13 cellular contexts compared by ENCODE assay signal in the genomic region with DNA sequence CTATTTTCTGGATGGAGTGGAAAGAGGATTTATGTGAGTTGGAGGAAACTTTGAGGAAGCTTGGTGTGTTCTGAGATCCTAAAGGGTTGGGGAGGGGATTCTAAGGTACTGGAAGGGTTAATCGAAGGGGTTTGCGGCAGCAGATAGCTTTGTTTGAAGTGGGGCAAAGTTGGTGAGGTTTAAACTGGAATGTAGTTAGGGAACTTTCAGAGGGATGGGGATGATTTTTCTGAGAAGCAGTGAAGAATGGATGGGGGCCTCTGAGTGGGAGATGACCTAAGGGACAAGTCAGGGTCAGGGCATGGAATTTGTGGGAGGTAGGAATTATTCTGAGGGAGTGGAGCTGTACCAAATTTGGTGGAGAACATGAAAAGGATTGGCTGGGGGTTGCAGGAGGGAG. TPM values are rescaled to one million over a fixed set of nuclear protein-coding genes. Genes with fewer than 3 reads are reported as not detected.
DNase-seq lines count a peak whose midpoint lies in the region; ATAC-seq and TF ChIP-seq lines count a peak whose summit lies in the region.
"Had no signal": no experiment of that assay in that cellular context is flagged by ENCODE, and none has a peak within 500 bp of the region (broad histone marks: within the 10 kb centered on the region; RNA-seq: fewer than 3 reads in every experiment).

No MANE protein-coding gene starts in this region.

- H3K4me3 ChIP-seq in CD8-positive, alpha-beta T cell (ENCODE audit: low read depth, low read length): no peak overlapping the region
- H3K4me3 ChIP-seq in HUES48 (ENCODE audit: low read depth, low read length) (peak overlapping the region; percentile 23), upper lobe of left lung (no peak overlapping the region)

- no peaks in the 10 kb centered on the region for H3K36me3 ChIP-seq in CD8-positive, alpha-beta T cell (ENCODE audit: insufficient read depth, low read length)
- H3K36me3 ChIP-seq in HUES48 (ENCODE audit: control insufficient read depth, insufficient read depth, low read length) (peaks cover 47% of the 10 kb centered on the region), upper lobe of left lung (peaks cover 0 to 11% (median 0%) of the 10 kb centered on the region in 4 donors)

- no peak overlapping the region for H3K27ac ChIP-seq in CD8-positive, alpha-beta T cell (ENCODE audit: low read depth, low read length)
- no peak overlapping the region for H3K27ac ChIP-seq in HUES48 (ENCODE audit: low read depth, low read length)
- no peak overlapping the region for H3K27ac ChIP-seq in upper lobe of left lung

- intact Hi-C loops in CD8-positive, alpha-beta T cell (cut with DNase I, micrococcal nuclease): no loop called here

- no peak for TF ChIP-seq CTCF in CD8-positive, alpha-beta T cell (IDR thresholded peaks at IDR 0.05)
- no peak for TF ChIP-seq CTCF in mesothelial cell of epicardium (IDR thresholded peaks at IDR 0.05; ENCODE audit: unreplicated experiment)
- TF ChIP-seq CTCF in upper lobe of left lung (IDR thresholded peaks at IDR 0.05): no peak

- ATAC-seq in CD8-positive, alpha-beta T cell: no peak
- no peak for ATAC-seq in activated naive CD8-positive, alpha-beta T cell treated with anti-CD3 and anti-CD28 coated beads, Interleukin-2, amount 10 ng/mL, durations not matched to agents 7 days and 5 days (ENCODE audit: low read depth)
- no peak for ATAC-seq in HG03521 (IDR thresholded peaks at IDR 0.05; ENCODE audit: unreplicated experiment)
- no peak for ATAC-seq in upper lobe of left lung (ENCODE audit: low FRiP score in 2 of 2)
- no peak for ATAC-seq in GM21737 (IDR thresholded peaks at IDR 0.05; ENCODE audit: unreplicated experiment)

- no peak for DNase-seq in CD8-positive, alpha-beta T cell
- DNase-seq in activated naive CD8-positive, alpha-beta T cell treated with anti-CD3 and anti-CD28 coated beads, Interleukin-2, amount 10 ng/mL, durations not matched to agents 7 days and 5 days: no peak
- DNase-seq in mesothelial cell of epicardium (ENCODE audit: low spot score in 2 of 2, unreplicated experiment in 2 of 2) (no peak), GM19240 (ENCODE audit: insufficient read length, low spot score) (no peak), upper lobe of left lung (no peak)
- DNase-seq: activated CD8-positive, alpha-beta memory T cell treated with anti-CD3 and anti-CD28 coated beads, Interleukin-2, amount 50 U/mL, for 48 hours; GOT3; Karpas-422; occipital lobe; stimulated activated naive CD4-positive, alpha-beta T cell treated with Interleukin-2 at 50 U/mL for 16 hours had no signal

- H3K4me1 Mint-ChIP-seq in CD8-positive, alpha-beta T cell (ENCODE audit: low read depth): peaks cover 62% of the 10 kb centered on the region
- peaks cover 55% of the 10 kb centered on the region for H3K4me1 Mint-ChIP-seq in activated naive CD8-positive, alpha-beta T cell treated with anti-CD3 and anti-CD28 coated beads, Interleukin-2, amount 10 ng/mL, durations not matched to agents 7 days and 5 days
- H3K4me1 Mint-ChIP-seq in mesothelial cell of epicardium: peaks cover 43% of the 10 kb centered on the region

- H3K9ac ChIP-seq in HUES48 (ENCODE audit: low read depth, low read length): no peak overlapping the region

- no peak overlapping the region for H3K4me3 Mint-ChIP-seq in CD8-positive, alpha-beta T cell
- peak overlapping the region; percentile 52 for H3K4me3 Mint-ChIP-seq in activated naive CD8-positive, alpha-beta T cell treated with anti-CD3 and anti-CD28 coated beads, Interleukin-2, amount 10 ng/mL, durations not matched to agents 7 days and 5 days
- peak overlapping the region; percentile 28 for H3K4me3 Mint-ChIP-seq in mesothelial cell of epicardium

- H3K4me1 ChIP-seq in CD8-positive, alpha-beta T cell (ENCODE audit: insufficient read depth, low read length): peaks cover 37% of the 10 kb centered on the region
- H3K4me1 ChIP-seq in HUES48 (ENCODE audit: control insufficient read depth, insufficient read depth, low read length): peaks cover 19% of the 10 kb centered on the region
- peaks cover 25 to 45% (median 32%) of the 10 kb centered on the region in 4 donors for H3K4me1 ChIP-seq in upper lobe of left lung

- no peak for TF ChIP-seq EP300 in upper lobe of left lung (IDR thresholded peaks at IDR 0.05)

- POLR2A ChIA-PET in CD8-positive, alpha-beta T cell (lab: Charles Lee): interaction anchor here (1.4 to 1.6 kb wide), 2 partner anchors 11 to 22 kb away, joined by 3 to 5 read pairs; no protein-coding TSS in a partner anchor
- POLR2A ChIA-PET in activated naive CD8-positive, alpha-beta T cell treated with anti-CD3 and anti-CD28 coated beads, Interleukin-2, amount 10 ng/mL, durations not matched to agents 7 days and 5 days (lab: Charles Lee): interaction anchor here (0.6 to 1.5 kb wide), 2 partner anchors 40 to 110 kb away, joined by 3 to 4 read pairs; no protein-coding TSS in a partner anchor

- CTCF ChIA-PET in CD8-positive, alpha-beta T cell (lab: Charles Lee): interaction anchor here (1.0 to 6.6 kb wide), 5 partner anchors 9 to 111 kb away, joined by 3 to 76 read pairs (median 11); no protein-coding TSS in a partner anchor

- H3K27me3 Mint-ChIP-seq in CD8-positive, alpha-beta T cell (ENCODE audit: low read depth): no peaks in the 10 kb centered on the region
- no peaks in the 10 kb centered on the region for H3K27me3 Mint-ChIP-seq in activated naive CD8-positive, alpha-beta T cell treated with anti-CD3 and anti-CD28 coated beads, Interleukin-2, amount 10 ng/mL, durations not matched to agents 7 days and 5 days
- no peaks in the 10 kb centered on the region for H3K27me3 Mint-ChIP-seq in mesothelial cell of epicardium (ENCODE audit: low read depth)

- H3K9me3 ChIP-seq in CD8-positive, alpha-beta T cell (ENCODE audit: low read length): no peaks in the 10 kb centered on the region
- H3K9me3 ChIP-seq in HUES48 (ENCODE audit: control insufficient read depth, insufficient read depth, low read length) (no peaks in the 10 kb centered on the region), upper lobe of left lung (no peaks in the 10 kb centered on the region)

- 65 to 80% methylated on average over 2 of the region's 2 CpGs for WGBS in upper lobe of left lung, 2 donors

- no peaks in the 10 kb centered on the region for H3K27me3 ChIP-seq in CD8-positive, alpha-beta T cell (ENCODE audit: insufficient read depth, low read length)
- H3K27me3 ChIP-seq in HUES48 (ENCODE audit: control insufficient read depth, insufficient read depth, low read length) (no peaks in the 10 kb centered on the region), upper lobe of left lung (no peaks in the 10 kb centered on the region)

- H3K27ac Mint-ChIP-seq in CD8-positive, alpha-beta T cell: peak overlapping the region; percentile 68
- H3K27ac Mint-ChIP-seq in activated naive CD8-positive, alpha-beta T cell treated with anti-CD3 and anti-CD28 coated beads, Interleukin-2, amount 10 ng/mL, durations not matched to agents 7 days and 5 days: peak overlapping the region; percentile 58
- peak overlapping the region; percentile 99 for H3K27ac Mint-ChIP-seq in mesothelial cell of epicardium

- TF ChIP-seq POLR2A in upper lobe of left lung (IDR thresholded peaks at IDR 0.05): no peak

- H3K9me3 Mint-ChIP-seq in CD8-positive, alpha-beta T cell: no peaks in the 10 kb centered on the region
- no peaks in the 10 kb centered on the region for H3K9me3 Mint-ChIP-seq in activated naive CD8-positive, alpha-beta T cell treated with anti-CD3 and anti-CD28 coated beads, Interleukin-2, amount 10 ng/mL, durations not matched to agents 7 days and 5 days
- peaks cover 4% of the 10 kb centered on the region for H3K9me3 Mint-ChIP-seq in mesothelial cell of epicardium

- H3K36me3 Mint-ChIP-seq in CD8-positive, alpha-beta T cell: peaks cover 38% of the 10 kb centered on the region
- H3K36me3 Mint-ChIP-seq in activated naive CD8-positive, alpha-beta T cell treated with anti-CD3 and anti-CD28 coated beads, Interleukin-2, amount 10 ng/mL, durations not matched to agents 7 days and 5 days: peaks cover 46% of the 10 kb centered on the region
- H3K36me3 Mint-ChIP-seq in mesothelial cell of epicardium: peaks cover 14% of the 10 kb centered on the region

RNA-seq across cellular contexts. Expression of a gene that starts 3.9 kb away (rescaled TPM):
- 10 to 100 TPM; 22.4 TPM for total RNA-seq in CD8-positive, alpha-beta T cell
- total RNA-seq in activated naive CD8-positive, alpha-beta T cell treated with anti-CD3 and anti-CD28 coated beads, Interleukin-2, amount 10 ng/mL, durations not matched to agents 7 days and 5 days: 100 to 1,000 TPM; 108 to 114 TPM
- 137 to 141 TPM (median 138 TPM) in 3 replicates for total RNA-seq in mesothelial cell of epicardium
- total RNA-seq in upper lobe of left lung: 10 to 100 TPM; 31.1 to 61.2 (median 55.3) TPM

RNA-seq across cellular contexts. Expression of a gene that starts 21.0 kb away (rescaled TPM):
- total RNA-seq in CD8-positive, alpha-beta T cell: 10 to 100 TPM; 30.0 to 33.0 TPM
- total RNA-seq in activated naive CD8-positive, alpha-beta T cell treated with anti-CD3 and anti-CD28 coated beads, Interleukin-2, amount 10 ng/mL, durations not matched to agents 7 days and 5 days: 10 to 100 TPM; 84.3 to 86.0 TPM
- total RNA-seq in mesothelial cell of epicardium (65.3 to 68.7 TPM (median 67.9 TPM) in 3 replicates), upper lobe of left lung (10 to 100 TPM; 28.6 to 57.6 (median 44.1) TPM)
